Comparison of ENCODE assay signal across 15 cellular contexts in the genomic region with DNA sequence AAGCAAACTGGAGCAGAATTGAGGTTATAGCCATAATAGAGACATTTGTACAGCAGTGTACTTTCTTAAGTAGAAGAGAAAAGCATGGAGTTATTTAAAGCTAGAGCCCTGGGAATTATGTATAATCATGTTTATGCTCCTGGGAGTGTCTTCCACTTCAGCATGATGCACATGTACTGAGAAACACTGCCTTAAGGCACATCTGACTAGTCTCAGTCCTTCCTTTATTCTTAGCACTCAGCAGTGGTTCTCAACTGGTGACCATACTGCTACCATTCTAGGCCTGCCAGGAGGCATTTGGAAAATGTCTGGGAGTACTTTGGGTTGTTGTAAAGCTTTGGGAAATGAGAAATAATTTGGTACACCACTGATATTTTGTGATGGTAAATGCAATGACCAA. TPM values are rescaled to one million over a fixed set of nuclear protein-coding genes. Genes with fewer than 3 reads are reported as not detected.
DNase-seq lines count a peak whose midpoint lies in the region; ATAC-seq and TF ChIP-seq lines count a peak whose summit lies in the region.
"Had no signal": no experiment of that assay in that cellular context is flagged by ENCODE, and none has a peak within 500 bp of the region (broad histone marks: within the 10 kb centered on the region; RNA-seq: fewer than 3 reads in every experiment).

No MANE protein-coding gene starts in this region.

- no peaks in the 10 kb centered on the region for H3K27me3 Mint-ChIP-seq in activated CD8-positive, alpha-beta T cell treated with anti-CD3 and anti-CD28 coated beads for 36 hours
- no peaks in the 10 kb centered on the region for H3K27me3 Mint-ChIP-seq in activated CD8-positive, alpha-beta T cell treated with anti-CD3 and anti-CD28 coated beads, Interleukin-2, amount 10 ng/mL, durations not matched to agents 7 days and 5 days (ENCODE audit: low read depth)
- no peaks in the 10 kb centered on the region for H3K27me3 Mint-ChIP-seq in memory B cell
- no peaks in the 10 kb centered on the region for H3K27me3 Mint-ChIP-seq in activated T-helper 2 cell treated with anti-CD3 and anti-CD28 coated beads, Interferon-gamma antibody, Interleukin-2, Interleukin-4, amounts not matched to agents 10 μg/mL and 5 μg/mL and 100 μg/mL, durations not matched to agents 14 hours and 24 hours and 36 hours (ENCODE audit: low read depth)
- H3K27me3 Mint-ChIP-seq: brain; CD4-positive, alpha-beta T cell; type B pancreatic cell had no signal

- ATAC-seq in activated CD8-positive, alpha-beta T cell treated with anti-CD3 and anti-CD28 coated beads for 36 hours: no peak
- no peak for ATAC-seq in activated CD8-positive, alpha-beta T cell treated with anti-CD3 and anti-CD28 coated beads, Interleukin-2, amount 10 ng/mL, durations not matched to agents 7 days and 5 days
- no peak for ATAC-seq in memory B cell (ENCODE audit: low read depth)

- H3K4me3 Mint-ChIP-seq in activated CD8-positive, alpha-beta T cell treated with anti-CD3 and anti-CD28 coated beads for 36 hours: no peak overlapping the region
- H3K4me3 Mint-ChIP-seq in activated CD8-positive, alpha-beta T cell treated with anti-CD3 and anti-CD28 coated beads, Interleukin-2, amount 10 ng/mL, durations not matched to agents 7 days and 5 days: no peak overlapping the region
- no peak overlapping the region for H3K4me3 Mint-ChIP-seq in memory B cell
- H3K4me3 Mint-ChIP-seq in activated T-helper 2 cell treated with anti-CD3 and anti-CD28 coated beads, Interferon-gamma antibody, Interleukin-2, Interleukin-4, amounts not matched to agents 10 μg/mL and 5 μg/mL and 100 μg/mL, durations not matched to agents 14 hours and 24 hours and 36 hours (ENCODE audit: low read depth): no peak overlapping the region
- H3K4me3 Mint-ChIP-seq: brain; CD4-positive, alpha-beta T cell; type B pancreatic cell had no signal

- intact Hi-C loops in activated CD8-positive, alpha-beta T cell treated with anti-CD3 and anti-CD28 coated beads for 36 hours (cut with micrococcal nuclease): loop anchor here (5.0 to 10.0 kb wide), 3 partner anchors 47 to 360 kb away; partner anchors contain the start of genes AKAP11 and VWA8
- intact Hi-C loops in activated T-helper 2 cell treated with anti-CD3 and anti-CD28 coated beads, Interferon-gamma antibody, Interleukin-2, Interleukin-4, amounts not matched to agents 10 μg/mL and 5 μg/mL and 100 μg/mL, durations not matched to agents 14 hours and 24 hours and 36 hours (cut with micrococcal nuclease): loop anchor here (5.0 kb wide), 2 partner anchors 362 to 477 kb away; no protein-coding TSS in a partner anchor

- TF ChIP-seq CTCF in activated CD8-positive, alpha-beta T cell treated with anti-CD3 and anti-CD28 coated beads for 36 hours (IDR thresholded peaks at IDR 0.05): no peak

- POLR2A ChIA-PET in activated CD8-positive, alpha-beta T cell treated with anti-CD3 and anti-CD28 coated beads for 36 hours (lab: Charles Lee): interaction anchor here (2.4 to 3.2 kb wide), 2 partner anchors 10 to 46 kb away, joined by 10 to 11 read pairs; partner anchors contain the start of gene VWA8
- POLR2A ChIA-PET in activated CD8-positive, alpha-beta T cell treated with anti-CD3 and anti-CD28 coated beads, Interleukin-2, amount 10 ng/mL, durations not matched to agents 7 days and 5 days (lab: Charles Lee): no interaction called here

- H3K4me1 Mint-ChIP-seq in activated CD8-positive, alpha-beta T cell treated with anti-CD3 and anti-CD28 coated beads for 36 hours (ENCODE audit: low read depth): peaks cover 53% of the 10 kb centered on the region
- peaks cover 41% of the 10 kb centered on the region for H3K4me1 Mint-ChIP-seq in activated CD8-positive, alpha-beta T cell treated with anti-CD3 and anti-CD28 coated beads, Interleukin-2, amount 10 ng/mL, durations not matched to agents 7 days and 5 days (ENCODE audit: low read depth)
- H3K4me1 Mint-ChIP-seq in memory B cell: peaks cover 26% of the 10 kb centered on the region
- peaks cover 46% of the 10 kb centered on the region for H3K4me1 Mint-ChIP-seq in activated T-helper 2 cell treated with anti-CD3 and anti-CD28 coated beads, Interferon-gamma antibody, Interleukin-2, Interleukin-4, amounts not matched to agents 10 μg/mL and 5 μg/mL and 100 μg/mL, durations not matched to agents 14 hours and 24 hours and 36 hours (ENCODE audit: low read depth)

- peak overlapping the region; percentile 97 for H3K27ac Mint-ChIP-seq in activated CD8-positive, alpha-beta T cell treated with anti-CD3 and anti-CD28 coated beads for 36 hours
- H3K27ac Mint-ChIP-seq in activated CD8-positive, alpha-beta T cell treated with anti-CD3 and anti-CD28 coated beads, Interleukin-2, amount 10 ng/mL, durations not matched to agents 7 days and 5 days: no peak overlapping the region
- peak overlapping the region; percentile 35 for H3K27ac Mint-ChIP-seq in memory B cell
- H3K27ac Mint-ChIP-seq in activated T-helper 2 cell treated with anti-CD3 and anti-CD28 coated beads, Interferon-gamma antibody, Interleukin-2, Interleukin-4, amounts not matched to agents 10 μg/mL and 5 μg/mL and 100 μg/mL, durations not matched to agents 14 hours and 24 hours and 36 hours: no peak overlapping the region
- H3K27ac Mint-ChIP-seq: CD4-positive, alpha-beta T cell; type B pancreatic cell had no signal

- CTCF ChIA-PET in activated CD8-positive, alpha-beta T cell treated with anti-CD3 and anti-CD28 coated beads for 36 hours (lab: Charles Lee): no interaction called here
- CTCF ChIA-PET in activated CD8-positive, alpha-beta T cell treated with anti-CD3 and anti-CD28 coated beads, Interleukin-2, amount 10 ng/mL, durations not matched to agents 7 days and 5 days (lab: Charles Lee): no interaction called here

- H3K9me3 Mint-ChIP-seq in activated CD8-positive, alpha-beta T cell treated with anti-CD3 and anti-CD28 coated beads for 36 hours: no peaks in the 10 kb centered on the region
- H3K9me3 Mint-ChIP-seq in activated CD8-positive, alpha-beta T cell treated with anti-CD3 and anti-CD28 coated beads, Interleukin-2, amount 10 ng/mL, durations not matched to agents 7 days and 5 days (ENCODE audit: insufficient read depth): no peaks in the 10 kb centered on the region
- no peaks in the 10 kb centered on the region for H3K9me3 Mint-ChIP-seq in memory B cell
- no peaks in the 10 kb centered on the region for H3K9me3 Mint-ChIP-seq in activated T-helper 2 cell treated with anti-CD3 and anti-CD28 coated beads, Interferon-gamma antibody, Interleukin-2, Interleukin-4, amounts not matched to agents 10 μg/mL and 5 μg/mL and 100 μg/mL, durations not matched to agents 14 hours and 24 hours and 36 hours
- H3K9me3 Mint-ChIP-seq: CD4-positive, alpha-beta T cell; type B pancreatic cell had no signal

- H3K36me3 Mint-ChIP-seq in activated CD8-positive, alpha-beta T cell treated with anti-CD3 and anti-CD28 coated beads for 36 hours (ENCODE audit: low read depth): peaks cover 19% of the 10 kb centered on the region
- peaks cover 18% of the 10 kb centered on the region for H3K36me3 Mint-ChIP-seq in activated CD8-positive, alpha-beta T cell treated with anti-CD3 and anti-CD28 coated beads, Interleukin-2, amount 10 ng/mL, durations not matched to agents 7 days and 5 days (ENCODE audit: low read depth)
- H3K36me3 Mint-ChIP-seq in memory B cell: peaks cover 8% of the 10 kb centered on the region
- peaks cover 18% of the 10 kb centered on the region for H3K36me3 Mint-ChIP-seq in activated T-helper 2 cell treated with anti-CD3 and anti-CD28 coated beads, Interferon-gamma antibody, Interleukin-2, Interleukin-4, amounts not matched to agents 10 μg/mL and 5 μg/mL and 100 μg/mL, durations not matched to agents 14 hours and 24 hours and 36 hours (ENCODE audit: low read depth)
- H3K36me3 Mint-ChIP-seq: type B pancreatic cell had no signal

- DNase-seq in activated CD8-positive, alpha-beta T cell treated with anti-CD3 and anti-CD28 coated beads for 36 hours: no peak
- no peak for DNase-seq in activated CD8-positive, alpha-beta T cell treated with anti-CD3 and anti-CD28 coated beads, Interleukin-2, amount 10 ng/mL, durations not matched to agents 7 days and 5 days
- peak; percentile 33 for DNase-seq in M059J (ENCODE audit: low read depth)
- peak; percentile 30 for DNase-seq in epidermal melanocyte (ENCODE audit: insufficient read length, low spot score)
- no peak for DNase-seq in memory B cell (ENCODE audit: low spot score in 2 of 2)
- no peak for DNase-seq in superior temporal gyrus (ENCODE audit: extremely low spot score)
- DNase-seq in activated T-helper 2 cell treated with anti-CD3 and anti-CD28 coated beads, Interferon-gamma antibody, Interleukin-2, Interleukin-4, amounts not matched to agents 10 μg/mL and 5 μg/mL and 100 μg/mL, durations not matched to agents 14 hours and 24 hours and 36 hours (ENCODE audit: low spot score): no peak
- no peak for DNase-seq in GF-D8 (lab: John Stamatoyannopoulos, UW)
- DNase-seq: CD4-positive, alpha-beta T cell; effector memory CD4-positive, alpha-beta T cell; glutamatergic neuron; NCI-H1930; NCI-H524 had no signal

RNA-seq across cellular contexts. Expression of gene VWA8, which starts 45.8 kb away (rescaled TPM):
- 10 to 100 TPM; 26.3 to 27.5 TPM for total RNA-seq in activated CD8-positive, alpha-beta T cell treated with anti-CD3 and anti-CD28 coated beads for 36 hours
- total RNA-seq in activated CD8-positive, alpha-beta T cell treated with anti-CD3 and anti-CD28 coated beads, Interleukin-2, amount 10 ng/mL, durations not matched to agents 7 days and 5 days: 10 to 100 TPM; 15.7 to 16.9 TPM
- total RNA-seq in M059J (2014; rRNA removed; shearing (Covaris generic)): 5.2 and 10.4 TPM in 2 replicates
- 21.7 and 22.5 TPM in 2 replicates for total RNA-seq in activated T-helper 2 cell treated with anti-CD3 and anti-CD28 coated beads, Interferon-gamma antibody, Interleukin-2, Interleukin-4, amounts not matched to agents 10 μg/mL and 5 μg/mL and 100 μg/mL, durations not matched to agents 14 hours and 24 hours and 36 hours

Comparison
In these comparisons a context has a peak if more than half of its experiments do, and no peak if none do; other contexts are left out.
1. H3K27ac Mint-ChIP-seq: peak in activated CD8-positive, alpha-beta T cell treated with anti-CD3 and anti-CD28 coated beads for 36 hours (single experiment) and memory B cell (single experiment); none in activated CD8-positive, alpha-beta T cell treated with anti-CD3 and anti-CD28 coated beads, Interleukin-2, amount 10 ng/mL, durations not matched to agents 7 days and 5 days (single experiment) and activated T-helper 2 cell treated with anti-CD3 and anti-CD28 coated beads, Interferon-gamma antibody, Interleukin-2, Interleukin-4, amounts not matched to agents 10 μg/mL and 5 μg/mL and 100 μg/mL, durations not matched to agents 14 hours and 24 hours and 36 hours (single experiment).
2. DNase-seq: peak in M059J (single experiment) and epidermal melanocyte (single experiment); none in activated CD8-positive, alpha-beta T cell treated with anti-CD3 and anti-CD28 coated beads for 36 hours (single experiment), activated CD8-positive, alpha-beta T cell treated with anti-CD3 and anti-CD28 coated beads, Interleukin-2, amount 10 ng/mL, durations not matched to agents 7 days and 5 days (single experiment), memory B cell (0 of 2), superior temporal gyrus (single experiment), activated T-helper 2 cell treated with anti-CD3 and anti-CD28 coated beads, Interferon-gamma antibody, Interleukin-2, Interleukin-4, amounts not matched to agents 10 μg/mL and 5 μg/mL and 100 μg/mL, durations not matched to agents 14 hours and 24 hours and 36 hours (single experiment) and GF-D8 (single experiment).